ENCODE assay signal across 1 cellular context in genomic region chr2:10307561-10308156, GRCh38.
TF ChIP-seq lines count a peak whose summit lies in the region.

No MANE protein-coding gene starts in this region.

TF ChIP-seq in K562, 482 proteins besides CTCF, POLR2A, EP300 and RAD21 (continued from another document and continues in another):
- TF ChIP-seq, protein P1, sequence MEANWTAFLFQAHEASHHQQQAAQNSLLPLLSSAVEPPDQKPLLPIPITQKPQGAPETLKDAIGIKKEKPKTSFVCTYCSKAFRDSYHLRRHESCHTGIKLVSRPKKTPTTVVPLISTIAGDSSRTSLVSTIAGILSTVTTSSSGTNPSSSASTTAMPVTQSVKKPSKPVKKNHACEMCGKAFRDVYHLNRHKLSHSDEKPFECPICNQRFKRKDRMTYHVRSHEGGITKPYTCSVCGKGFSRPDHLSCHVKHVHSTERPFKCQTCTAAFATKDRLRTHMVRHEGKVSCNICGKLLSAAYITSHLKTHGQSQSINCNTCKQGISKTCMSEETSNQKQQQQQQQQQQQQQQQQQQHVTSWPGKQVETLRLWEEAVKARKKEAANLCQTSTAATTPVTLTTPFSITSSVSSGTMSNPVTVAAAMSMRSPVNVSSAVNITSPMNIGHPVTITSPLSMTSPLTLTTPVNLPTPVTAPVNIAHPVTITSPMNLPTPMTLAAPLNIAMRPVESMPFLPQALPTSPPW (CRISPR knock-in tag; IDR thresholded peaks at IDR 0.05), result peak; percentile 40; the same call in 1 of the 2 replicates
- TF ChIP-seq, protein P2, sequence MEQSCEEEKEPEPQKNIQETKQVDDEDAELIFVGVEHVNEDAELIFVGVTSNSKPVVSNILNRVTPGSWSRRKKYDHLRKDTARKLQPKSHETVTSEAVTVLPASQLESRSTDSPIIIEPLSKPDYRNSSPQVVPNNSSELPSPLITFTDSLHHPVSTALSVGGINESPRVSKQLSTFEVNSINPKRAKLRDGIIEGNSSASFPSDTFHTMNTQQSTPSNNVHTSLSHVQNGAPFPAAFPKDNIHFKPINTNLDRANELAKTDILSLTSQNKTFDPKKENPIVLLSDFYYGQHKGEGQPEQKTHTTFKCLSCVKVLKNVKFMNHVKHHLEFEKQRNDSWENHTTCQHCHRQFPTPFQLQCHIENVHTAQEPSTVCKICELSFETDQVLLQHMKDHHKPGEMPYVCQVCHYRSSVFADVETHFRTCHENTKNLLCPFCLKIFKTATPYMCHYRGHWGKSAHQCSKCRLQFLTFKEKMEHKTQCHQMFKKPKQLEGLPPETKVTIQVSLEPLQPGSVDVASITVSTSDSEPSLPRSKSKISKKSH (CRISPR knock-in tag; IDR thresholded peaks at IDR 0.05), result no peak
- TF ChIP-seq ZNF175 (CRISPR knock-in tag; IDR thresholded peaks at IDR 0.05; ENCODE audit: low read depth), result peak; percentile 44; the same call in 1 of the 2 replicates
- no peak for TF ChIP-seq POLR3A (IDR thresholded peaks at IDR 0.05; ENCODE audit: borderline replicate concordance, extremely low read depth, insufficient read depth, insufficient read length)
- peak; percentile 30 to 62; a peak in 1 of 4 replicates for TF ChIP-seq TRIM24 (IDR thresholded peaks at IDR 0.05)
- no peak for TF ChIP-seq SMARCA5 (IDR thresholded peaks at IDR 0.05)
- TF ChIP-seq ZNF75A (CRISPR knock-in tag; IDR thresholded peaks at IDR 0.05), result no peak
- peak; percentile 41; the same call in 1 of the 2 replicates for TF ChIP-seq TOE1 (IDR thresholded peaks at IDR 0.05; ENCODE audit: borderline replicate concordance)
- no peak for TF ChIP-seq TOE1 (CRISPR knock-in tag; IDR thresholded peaks at IDR 0.05; ENCODE audit: borderline replicate concordance, low read depth)
- TF ChIP-seq, protein P3, sequence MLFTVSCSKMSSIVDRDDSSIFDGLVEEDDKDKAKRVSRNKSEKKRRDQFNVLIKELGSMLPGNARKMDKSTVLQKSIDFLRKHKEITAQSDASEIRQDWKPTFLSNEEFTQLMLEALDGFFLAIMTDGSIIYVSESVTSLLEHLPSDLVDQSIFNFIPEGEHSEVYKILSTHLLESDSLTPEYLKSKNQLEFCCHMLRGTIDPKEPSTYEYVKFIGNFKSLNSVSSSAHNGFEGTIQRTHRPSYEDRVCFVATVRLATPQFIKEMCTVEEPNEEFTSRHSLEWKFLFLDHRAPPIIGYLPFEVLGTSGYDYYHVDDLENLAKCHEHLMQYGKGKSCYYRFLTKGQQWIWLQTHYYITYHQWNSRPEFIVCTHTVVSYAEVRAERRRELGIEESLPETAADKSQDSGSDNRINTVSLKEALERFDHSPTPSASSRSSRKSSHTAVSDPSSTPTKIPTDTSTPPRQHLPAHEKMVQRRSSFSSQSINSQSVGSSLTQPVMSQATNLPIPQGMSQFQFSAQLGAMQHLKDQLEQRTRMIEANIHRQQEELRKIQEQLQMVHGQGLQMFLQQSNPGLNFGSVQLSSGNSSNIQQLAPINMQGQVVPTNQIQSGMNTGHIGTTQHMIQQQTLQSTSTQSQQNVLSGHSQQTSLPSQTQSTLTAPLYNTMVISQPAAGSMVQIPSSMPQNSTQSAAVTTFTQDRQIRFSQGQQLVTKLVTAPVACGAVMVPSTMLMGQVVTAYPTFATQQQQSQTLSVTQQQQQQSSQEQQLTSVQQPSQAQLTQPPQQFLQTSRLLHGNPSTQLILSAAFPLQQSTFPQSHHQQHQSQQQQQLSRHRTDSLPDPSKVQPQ (CRISPR knock-in tag; IDR thresholded peaks at IDR 0.05; ENCODE audit: borderline replicate concordance), result no peak
- TF ChIP-seq ZKSCAN8 (CRISPR knock-in tag; IDR thresholded peaks at IDR 0.05), result 0 out of 2 replicates have a peak, but pooled peaks have one; percentile 36
- TF ChIP-seq, protein P4, sequence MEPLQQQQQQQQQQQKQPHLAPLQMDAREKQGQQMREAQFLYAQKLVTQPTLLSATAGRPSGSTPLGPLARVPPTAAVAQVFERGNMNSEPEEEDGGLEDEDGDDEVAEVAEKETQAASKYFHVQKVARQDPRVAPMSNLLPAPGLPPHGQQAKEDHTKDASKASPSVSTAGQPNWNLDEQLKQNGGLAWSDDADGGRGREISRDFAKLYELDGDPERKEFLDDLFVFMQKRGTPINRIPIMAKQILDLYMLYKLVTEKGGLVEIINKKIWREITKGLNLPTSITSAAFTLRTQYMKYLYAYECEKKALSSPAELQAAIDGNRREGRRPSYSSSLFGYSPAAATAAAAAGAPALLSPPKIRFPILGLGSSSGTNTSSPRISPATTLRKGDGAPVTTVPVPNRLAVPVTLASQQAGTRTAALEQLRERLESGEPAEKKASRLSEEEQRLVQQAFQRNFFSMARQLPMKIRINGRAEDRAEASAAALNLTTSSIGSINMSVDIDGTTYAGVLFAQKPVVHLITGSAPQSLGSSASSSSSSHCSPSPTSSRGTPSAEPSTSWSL (CRISPR knock-in tag; IDR thresholded peaks at IDR 0.05; ENCODE audit: borderline replicate concordance), result no peak
- TF ChIP-seq, protein P5, sequence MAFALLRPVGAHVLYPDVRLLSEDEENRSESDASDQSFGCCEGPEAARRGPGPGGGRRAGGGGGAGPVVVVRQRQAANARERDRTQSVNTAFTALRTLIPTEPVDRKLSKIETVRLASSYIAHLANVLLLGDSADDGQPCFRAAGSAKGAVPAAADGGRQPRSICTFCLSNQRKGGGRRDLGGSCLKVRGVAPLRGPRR (CRISPR knock-in tag; IDR thresholded peaks at IDR 0.05), result no peak
- peak; percentile 94; the same call in 1 of the 2 replicates for TF ChIP-seq ZKSCAN1 (IDR thresholded peaks at IDR 0.05; ENCODE audit: low read depth, low read length)
- TF ChIP-seq PHF8 (IDR thresholded peaks at IDR 0.05; ENCODE audit: borderline replicate concordance, low read length), result peak; percentile 11; the same call in 1 of the 2 replicates
- TF ChIP-seq TEAD1 (CRISPR knock-in tag; IDR thresholded peaks at IDR 0.05), result no peak
- no peak for TF ChIP-seq MIER1 (IDR thresholded peaks at IDR 0.05; ENCODE audit: low read depth)
- no peak for TF ChIP-seq PRPF4 (IDR thresholded peaks at IDR 0.05; ENCODE audit: insufficient read depth, low read depth, low read length, poor library complexity, severe bottlenecking)
- TF ChIP-seq, protein P6, sequence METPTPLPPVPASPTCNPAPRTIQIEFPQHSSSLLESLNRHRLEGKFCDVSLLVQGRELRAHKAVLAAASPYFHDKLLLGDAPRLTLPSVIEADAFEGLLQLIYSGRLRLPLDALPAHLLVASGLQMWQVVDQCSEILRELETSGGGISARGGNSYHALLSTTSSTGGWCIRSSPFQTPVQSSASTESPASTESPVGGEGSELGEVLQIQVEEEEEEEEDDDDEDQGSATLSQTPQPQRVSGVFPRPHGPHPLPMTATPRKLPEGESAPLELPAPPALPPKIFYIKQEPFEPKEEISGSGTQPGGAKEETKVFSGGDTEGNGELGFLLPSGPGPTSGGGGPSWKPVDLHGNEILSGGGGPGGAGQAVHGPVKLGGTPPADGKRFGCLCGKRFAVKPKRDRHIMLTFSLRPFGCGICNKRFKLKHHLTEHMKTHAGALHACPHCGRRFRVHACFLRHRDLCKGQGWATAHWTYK (CRISPR knock-in tag; IDR thresholded peaks at IDR 0.05), result no peak
- TF ChIP-seq, protein P7, sequence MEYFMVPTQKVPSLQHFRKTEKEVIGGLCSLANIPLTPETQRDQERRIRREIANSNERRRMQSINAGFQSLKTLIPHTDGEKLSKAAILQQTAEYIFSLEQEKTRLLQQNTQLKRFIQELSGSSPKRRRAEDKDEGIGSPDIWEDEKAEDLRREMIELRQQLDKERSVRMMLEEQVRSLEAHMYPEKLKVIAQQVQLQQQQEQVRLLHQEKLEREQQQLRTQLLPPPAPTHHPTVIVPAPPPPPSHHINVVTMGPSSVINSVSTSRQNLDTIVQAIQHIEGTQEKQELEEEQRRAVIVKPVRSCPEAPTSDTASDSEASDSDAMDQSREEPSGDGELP (CRISPR knock-in tag; IDR thresholded peaks at IDR 0.05; ENCODE audit: borderline replicate concordance), result peak; percentile 55; the same call in 1 of the 2 replicates
- TF ChIP-seq ZNF311 (CRISPR knock-in tag; IDR thresholded peaks at IDR 0.05), result no peak
- TF ChIP-seq MXI1 (IDR thresholded peaks at IDR 0.05; ENCODE audit: low read depth, low read length), result no peak
- peak; percentile 43; the same call in 1 of the 2 replicates for TF ChIP-seq SMAD4 (CRISPR knock-in tag; conservative IDR thresholded peaks at IDR 0.05)
- no peak for TF ChIP-seq ZNF511 (CRISPR knock-in tag; IDR thresholded peaks at IDR 0.05)
- TF ChIP-seq PHTF2 (CRISPR knock-in tag; IDR thresholded peaks at IDR 0.05), result no peak
- peak; percentile 25 for TF ChIP-seq SMAD1 (IDR thresholded peaks at IDR 0.05; ENCODE audit: low read depth, low read length, partially characterized antibody)
- TF ChIP-seq ZBTB17 (CRISPR knock-in tag; IDR thresholded peaks at IDR 0.05), result no peak
- peak; percentile 37; the same call in 1 of the 2 replicates for TF ChIP-seq NCOR1 (IDR thresholded peaks at IDR 0.05)
- TF ChIP-seq, protein P8, sequence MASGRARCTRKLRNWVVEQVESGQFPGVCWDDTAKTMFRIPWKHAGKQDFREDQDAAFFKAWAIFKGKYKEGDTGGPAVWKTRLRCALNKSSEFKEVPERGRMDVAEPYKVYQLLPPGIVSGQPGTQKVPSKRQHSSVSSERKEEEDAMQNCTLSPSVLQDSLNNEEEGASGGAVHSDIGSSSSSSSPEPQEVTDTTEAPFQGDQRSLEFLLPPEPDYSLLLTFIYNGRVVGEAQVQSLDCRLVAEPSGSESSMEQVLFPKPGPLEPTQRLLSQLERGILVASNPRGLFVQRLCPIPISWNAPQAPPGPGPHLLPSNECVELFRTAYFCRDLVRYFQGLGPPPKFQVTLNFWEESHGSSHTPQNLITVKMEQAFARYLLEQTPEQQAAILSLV (tag; IDR thresholded peaks at IDR 0.05), result 0 out of 2 replicates have a peak, but pooled peaks have one; percentile 36
- TF ChIP-seq, protein P9, sequence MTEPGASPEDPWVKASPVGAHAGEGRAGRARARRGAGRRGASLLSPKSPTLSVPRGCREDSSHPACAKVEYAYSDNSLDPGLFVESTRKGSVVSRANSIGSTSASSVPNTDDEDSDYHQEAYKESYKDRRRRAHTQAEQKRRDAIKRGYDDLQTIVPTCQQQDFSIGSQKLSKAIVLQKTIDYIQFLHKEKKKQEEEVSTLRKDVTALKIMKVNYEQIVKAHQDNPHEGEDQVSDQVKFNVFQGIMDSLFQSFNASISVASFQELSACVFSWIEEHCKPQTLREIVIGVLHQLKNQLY (CRISPR knock-in tag; conservative IDR thresholded peaks at IDR 0.05), result no peak
- no peak for TF ChIP-seq FOXA3 (CRISPR knock-in tag; conservative IDR thresholded peaks at IDR 0.05 in 1 of 2, IDR thresholded peaks at IDR 0.05 in 1 of 2)
- TF ChIP-seq POLR2G (IDR thresholded peaks at IDR 0.05; ENCODE audit: low read depth, low read length), result peak; percentile 58
- TF ChIP-seq DMBX1 (CRISPR knock-in tag; IDR thresholded peaks at IDR 0.05; ENCODE audit: borderline replicate concordance), result peak; percentile 50; the same call in 1 of the 2 replicates
- peak; percentile 37; the same call in 1 of the 2 replicates for TF ChIP-seq CREM (IDR thresholded peaks at IDR 0.05; ENCODE audit: low read depth)
- TF ChIP-seq ZNF518B (CRISPR knock-in tag; IDR thresholded peaks at IDR 0.05), result no peak
- TF ChIP-seq, protein P10, sequence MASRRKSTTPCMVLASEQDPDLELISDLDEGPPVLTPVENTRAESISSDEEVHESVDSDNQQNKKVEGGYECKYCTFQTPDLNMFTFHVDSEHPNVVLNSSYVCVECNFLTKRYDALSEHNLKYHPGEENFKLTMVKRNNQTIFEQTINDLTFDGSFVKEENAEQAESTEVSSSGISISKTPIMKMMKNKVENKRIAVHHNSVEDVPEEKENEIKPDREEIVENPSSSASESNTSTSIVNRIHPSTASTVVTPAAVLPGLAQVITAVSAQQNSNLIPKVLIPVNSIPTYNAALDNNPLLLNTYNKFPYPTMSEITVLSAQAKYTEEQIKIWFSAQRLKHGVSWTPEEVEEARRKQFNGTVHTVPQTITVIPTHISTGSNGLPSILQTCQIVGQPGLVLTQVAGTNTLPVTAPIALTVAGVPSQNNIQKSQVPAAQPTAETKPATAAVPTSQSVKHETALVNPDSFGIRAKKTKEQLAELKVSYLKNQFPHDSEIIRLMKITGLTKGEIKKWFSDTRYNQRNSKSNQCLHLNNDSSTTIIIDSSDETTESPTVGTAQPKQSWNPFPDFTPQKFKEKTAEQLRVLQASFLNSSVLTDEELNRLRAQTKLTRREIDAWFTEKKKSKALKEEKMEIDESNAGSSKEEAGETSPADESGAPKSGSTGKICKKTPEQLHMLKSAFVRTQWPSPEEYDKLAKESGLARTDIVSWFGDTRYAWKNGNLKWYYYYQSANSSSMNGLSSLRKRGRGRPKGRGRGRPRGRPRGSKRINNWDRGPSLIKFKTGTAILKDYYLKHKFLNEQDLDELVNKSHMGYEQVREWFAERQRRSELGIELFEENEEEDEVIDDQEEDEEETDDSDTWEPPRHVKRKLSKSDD (conservative IDR thresholded peaks at IDR 0.05; ENCODE audit: low read length), result no peak
- no peak for TF ChIP-seq GTF2A2 (tag; IDR thresholded peaks at IDR 0.05)
- no peak for TF ChIP-seq ZNF354B (CRISPR knock-in tag; IDR thresholded peaks at IDR 0.05)
- TF ChIP-seq BHLHE40 (IDR thresholded peaks at IDR 0.05; ENCODE audit: low read length), result peak; percentile 48; the same call in 1 of the 2 replicates
- TF ChIP-seq NCOA6 (IDR thresholded peaks at IDR 0.05), result no peak
- no peak for TF ChIP-seq MEF2D (tag; conservative IDR thresholded peaks at IDR 0.05; ENCODE audit: low read depth)
- no peak for TF ChIP-seq ZNF431 (CRISPR knock-in tag; IDR thresholded peaks at IDR 0.05)
- 0 out of 2 replicates have a peak, but pooled peaks have one; percentile 22 for TF ChIP-seq L3MBTL2 (IDR thresholded peaks at IDR 0.05)
